8 cellular contexts compared by ENCODE assay signal in the genomic region with DNA sequence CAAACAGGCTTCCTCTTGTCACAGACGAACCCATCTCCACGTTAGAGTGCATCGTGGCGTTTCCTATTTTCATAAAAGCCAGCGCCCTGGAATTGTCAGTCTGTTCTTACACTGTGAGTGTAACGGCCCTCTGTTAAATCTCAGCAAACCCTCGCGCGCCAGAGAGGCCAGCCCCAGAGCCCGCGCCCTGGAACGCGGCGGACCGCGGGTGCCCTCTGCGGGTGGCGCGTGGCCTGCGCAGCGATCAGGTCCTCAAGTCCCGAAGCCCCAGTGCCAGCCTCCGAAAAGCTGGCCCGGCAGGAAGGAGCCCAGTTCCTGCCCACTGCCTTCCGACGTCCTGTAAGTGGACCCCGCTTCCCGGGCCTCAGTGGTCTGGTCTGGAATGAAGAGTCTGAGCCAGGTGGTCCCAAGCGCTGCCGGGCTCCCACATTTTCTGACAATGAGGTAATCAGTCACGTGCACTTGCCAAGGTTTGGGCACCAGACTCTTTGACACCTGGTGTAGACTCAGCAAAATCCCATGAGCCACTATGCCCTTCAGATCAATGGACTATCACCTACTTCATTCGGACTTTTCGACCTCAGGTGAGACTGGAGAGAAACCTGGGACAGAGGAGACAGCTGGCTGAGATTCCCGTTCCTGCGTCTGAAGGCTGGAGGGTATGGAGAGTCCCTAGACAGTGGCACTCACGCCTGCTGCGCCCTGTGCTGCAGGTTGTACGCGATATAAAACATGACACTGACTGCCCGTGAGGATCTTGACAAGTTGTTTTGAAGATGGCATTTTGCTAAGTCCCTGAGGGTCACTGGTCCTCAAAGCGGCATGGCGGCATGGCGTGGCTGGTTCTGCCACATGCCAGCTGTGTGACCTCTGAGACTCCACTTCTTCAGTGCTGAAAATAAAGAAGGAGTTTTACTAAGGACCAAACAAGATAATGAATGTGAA.
DNase-seq lines count a peak whose midpoint lies in the region; ATAC-seq and TF ChIP-seq lines count a peak whose summit lies in the region.

No MANE protein-coding gene starts in this region.

- no peak for TF ChIP-seq POLR2A in tibial nerve (IDR thresholded peaks at IDR 0.05)

- DNase-seq in Jurkat, Clone E6-1 (ENCODE audit: low read depth, low spot score): peak; percentile 8
- DNase-seq in SK-N-DZ (ENCODE audit: low spot score): peak; percentile 79
- peak; percentile 75 for DNase-seq in activated naive CD4-positive, alpha-beta T cell treated with anti-CD3 and anti-CD28 coated beads, Interleukin-2, amount 50 U/mL, for 16 hours
- DNase-seq in Right ventricle myocardium inferior (ENCODE audit: missing footprints): peak; percentile 83
- DNase-seq in tibial nerve (ENCODE audit: low spot score in 2 of 2): peak; percentile 81 to 83

- H3K4me2 ChIP-seq in DOHH2 (ENCODE audit: low read length): peak overlapping the region; percentile 75
- H3K4me2 ChIP-seq in parathyroid adenoma (ENCODE audit: low read length): peak overlapping the region; percentile 79

- peak in 1 of 2 donors; percentile 46 for TF ChIP-seq EP300 in tibial nerve (IDR thresholded peaks at IDR 0.05)

- H3K36me3 ChIP-seq in DOHH2 (ENCODE audit: control insufficient read depth, low read length) (no peaks in the 10 kb centered on the region), parathyroid adenoma (ENCODE audit: control insufficient read depth, insufficient read depth, low read length) (no peaks in the 10 kb centered on the region), tibial nerve (no peaks in the 10 kb centered on the region)

- H3K27ac ChIP-seq in DOHH2 (ENCODE audit: low read depth, low read length): no peak overlapping the region
- H3K27ac ChIP-seq in parathyroid adenoma: no peak overlapping the region
- peak overlapping the region in 1 of 4 donors; percentile 75 for H3K27ac ChIP-seq in tibial nerve

- peak; percentile 87 for ATAC-seq in GM21717 (IDR thresholded peaks at IDR 0.05; ENCODE audit: unreplicated experiment)
- peak; percentile 95 for ATAC-seq in Right ventricle myocardium inferior

- H3K79me2 ChIP-seq in DOHH2 (ENCODE audit: control insufficient read depth, low read length): no peaks in the 10 kb centered on the region
- H3K79me2 ChIP-seq in parathyroid adenoma: no peaks in the 10 kb centered on the region

- no peaks in the 10 kb centered on the region for H3K9me3 ChIP-seq in DOHH2 (ENCODE audit: control insufficient read depth, insufficient read depth, low read length)
- H3K9me3 ChIP-seq in parathyroid adenoma (ENCODE audit: control insufficient read depth, low read length): no peaks in the 10 kb centered on the region
- no peaks in the 10 kb centered on the region for H3K9me3 ChIP-seq in tibial nerve

- intact Hi-C loops in Right ventricle myocardium inferior (cut with DNase I): loop anchor here (1.0 to 10.0 kb wide), 6 partner anchors 121 to 481 kb away; a partner anchor contains a TSS

- H3K4me3 ChIP-seq in DOHH2 (ENCODE audit: low read length) (peak overlapping the region; percentile 61), parathyroid adenoma (ENCODE audit: low read depth, low read length) (peak overlapping the region; percentile 52), tibial nerve (peak overlapping the region; percentile 37 to 63 (median 58))
- peak overlapping the region; percentile 21 for H3K4me3 ChIP-seq in Jurkat, Clone E6-1 (ENCODE audit: low read length)

- H3K9ac ChIP-seq in parathyroid adenoma: no peak overlapping the region

- TF ChIP-seq CTCF in DOHH2 (IDR thresholded peaks at IDR 0.05; ENCODE audit: low read depth, low read length, poor library complexity, severe bottlenecking) (peak; percentile 81), parathyroid adenoma (IDR thresholded peaks at IDR 0.05) (peak; percentile 93), tibial nerve (IDR thresholded peaks at IDR 0.05) (peak; percentile 82 to 92 (median 90))

- no peaks in the 10 kb centered on the region for H4K20me1 ChIP-seq in DOHH2 (ENCODE audit: control insufficient read depth, insufficient read depth, low read depth, low read length)

- H3K27me3 ChIP-seq in DOHH2 (ENCODE audit: control insufficient read depth, low read length) (peaks cover 33% of the 10 kb centered on the region), parathyroid adenoma (ENCODE audit: control insufficient read depth, insufficient read depth, low read length) (no peaks in the 10 kb centered on the region), tibial nerve (peaks cover 0 to 37% of the 10 kb centered on the region in 2 donors)

- no peaks in the 10 kb centered on the region for H3K9me2 ChIP-seq in DOHH2 (replicated peaks; ENCODE audit: control insufficient read depth, low read length)

- no peaks in the 10 kb centered on the region for H3F3A ChIP-seq in DOHH2 (ENCODE audit: control insufficient read depth, insufficient read depth)

- H3K4me1 ChIP-seq in DOHH2 (ENCODE audit: control insufficient read depth, low read length): peaks cover 10% of the 10 kb centered on the region
- peaks cover 10% of the 10 kb centered on the region for H3K4me1 ChIP-seq in parathyroid adenoma
- peaks cover 0 to 13% (median 9%) of the 10 kb centered on the region in 4 donors for H3K4me1 ChIP-seq in tibial nerve

- H2AFZ ChIP-seq in parathyroid adenoma: peak overlapping the region; percentile 81

- 24 to 31% methylated on average over 34 to 43 of the region's 43 CpGs for WGBS in tibial nerve, 2 donors

Comparison
In these comparisons a context has a peak if more than half of its experiments do, and no peak if none do; other contexts are left out.
1. DNase-seq: peak in every context shown above with its lines; median percentile 83 in Right ventricle myocardium inferior; 82 in tibial nerve; 79 in SK-N-DZ; 75 in activated naive CD4-positive, alpha-beta T cell treated with anti-CD3 and anti-CD28 coated beads, Interleukin-2, amount 50 U/mL, for 16 hours; 8 in Jurkat, Clone E6-1.